ENCODE assay signal across 1 cellular context in the genomic region with DNA sequence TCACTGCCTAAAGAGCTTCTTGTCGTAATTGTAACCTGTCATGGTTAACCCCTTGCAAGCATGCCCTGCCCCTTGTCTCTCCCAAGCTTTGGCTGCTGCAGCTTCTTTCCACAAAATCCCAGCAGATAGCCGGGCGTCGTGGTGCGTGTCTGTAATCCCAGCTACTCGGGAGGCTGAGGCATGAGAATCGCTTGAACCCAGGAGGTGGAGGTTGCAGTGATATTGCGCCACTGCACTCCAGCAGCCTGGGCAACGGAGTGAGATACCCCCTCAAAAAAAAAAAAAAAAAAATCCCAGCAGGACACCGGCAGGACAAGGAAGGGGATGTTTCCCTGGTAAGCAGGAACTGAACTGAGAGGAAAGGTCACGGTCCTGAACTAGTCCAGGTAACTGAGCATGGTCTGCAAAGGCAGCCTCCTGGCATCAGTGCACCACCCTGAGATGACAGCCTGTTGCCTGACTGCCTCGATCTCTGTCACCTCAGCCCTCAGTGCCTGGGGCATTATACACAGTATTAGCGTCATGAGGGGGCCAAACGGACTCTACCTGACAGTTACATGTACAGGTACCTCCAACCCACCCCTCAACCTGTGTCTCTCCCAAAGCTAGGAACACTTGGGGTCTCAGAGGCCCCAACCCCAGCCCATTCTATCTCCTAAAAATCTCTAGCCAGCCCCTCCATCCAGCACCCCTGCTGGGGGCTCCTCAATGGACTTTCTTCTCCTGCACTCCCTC.
TF ChIP-seq lines count a peak whose summit lies in the region.

No MANE protein-coding gene starts in this region.

TF ChIP-seq in HepG2, 621 proteins besides CTCF, POLR2A, EP300 and RAD21 (continues in another document):
- TF ChIP-seq PAX8 (CRISPR knock-in tag; IDR thresholded peaks at IDR 0.05; ENCODE audit: borderline replicate concordance) = 0 out of 2 replicates have a peak, but pooled peaks have one; percentile 65
- TF ChIP-seq, protein P1, sequence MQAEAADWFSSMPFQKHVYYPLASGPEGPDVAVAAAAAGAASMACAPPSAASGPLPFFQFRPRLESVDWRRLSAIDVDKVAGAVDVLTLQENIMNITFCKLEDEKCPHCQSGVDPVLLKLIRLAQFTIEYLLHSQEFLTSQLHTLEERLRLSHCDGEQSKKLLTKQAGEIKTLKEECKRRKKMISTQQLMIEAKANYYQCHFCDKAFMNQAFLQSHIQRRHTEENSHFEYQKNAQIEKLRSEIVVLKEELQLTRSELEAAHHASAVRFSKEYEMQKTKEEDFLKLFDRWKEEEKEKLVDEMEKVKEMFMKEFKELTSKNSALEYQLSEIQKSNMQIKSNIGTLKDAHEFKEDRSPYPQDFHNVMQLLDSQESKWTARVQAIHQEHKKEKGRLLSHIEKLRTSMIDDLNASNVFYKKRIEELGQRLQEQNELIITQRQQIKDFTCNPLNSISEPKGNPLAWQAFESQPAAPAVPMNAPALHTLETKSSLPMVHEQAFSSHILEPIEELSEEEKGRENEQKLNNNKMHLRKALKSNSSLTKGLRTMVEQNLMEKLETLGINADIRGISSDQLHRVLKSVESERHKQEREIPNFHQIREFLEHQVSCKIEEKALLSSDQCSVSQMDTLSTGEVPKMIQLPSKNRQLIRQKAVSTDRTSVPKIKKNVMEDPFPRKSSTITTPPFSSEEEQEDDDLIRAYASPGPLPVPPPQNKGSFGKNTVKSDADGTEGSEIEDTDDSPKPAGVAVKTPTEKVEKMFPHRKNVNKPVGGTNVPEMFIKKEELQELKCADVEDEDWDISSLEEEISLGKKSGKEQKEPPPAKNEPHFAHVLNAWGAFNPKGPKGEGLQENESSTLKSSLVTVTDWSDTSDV (CRISPR knock-in tag; IDR thresholded peaks at IDR 0.05) = no peak
- peak; percentile 28; the same call in 1 of the 2 replicates for TF ChIP-seq ZNF556 (CRISPR knock-in tag; IDR thresholded peaks at IDR 0.05; ENCODE audit: borderline replicate concordance)
- TF ChIP-seq NFKB2 (CRISPR knock-in tag; IDR thresholded peaks at IDR 0.05; ENCODE audit: borderline replicate concordance) = peak; percentile 26; the same call in 1 of the 2 replicates
- TF ChIP-seq, protein P2, sequence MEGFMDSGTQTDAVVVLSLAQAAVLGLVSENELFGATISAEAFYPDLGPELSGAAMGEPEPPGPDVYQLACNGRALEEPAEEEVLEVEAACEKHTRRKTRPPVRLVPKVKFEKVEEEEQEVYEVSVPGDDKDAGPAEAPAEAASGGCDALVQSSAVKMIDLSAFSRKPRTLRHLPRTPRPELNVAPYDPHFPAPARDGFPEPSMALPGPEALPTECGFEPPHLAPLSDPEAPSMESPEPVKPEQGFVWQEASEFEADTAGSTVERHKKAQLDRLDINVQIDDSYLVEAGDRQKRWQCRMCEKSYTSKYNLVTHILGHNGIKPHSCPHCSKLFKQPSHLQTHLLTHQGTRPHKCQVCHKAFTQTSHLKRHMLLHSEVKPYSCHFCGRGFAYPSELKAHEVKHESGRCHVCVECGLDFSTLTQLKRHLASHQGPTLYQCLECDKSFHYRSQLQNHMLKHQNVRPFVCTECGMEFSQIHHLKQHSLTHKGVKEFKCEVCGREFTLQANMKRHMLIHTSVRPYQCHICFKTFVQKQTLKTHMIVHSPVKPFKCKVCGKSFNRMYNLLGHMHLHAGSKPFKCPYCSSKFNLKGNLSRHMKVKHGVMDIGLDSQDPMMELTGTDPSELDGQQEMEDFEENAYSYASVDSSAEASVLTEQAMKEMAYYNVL (CRISPR knock-in tag; IDR thresholded peaks at IDR 0.05; ENCODE audit: borderline replicate concordance) = peak; percentile 43; the same call in 1 of the 2 replicates
- TF ChIP-seq, protein P3, sequence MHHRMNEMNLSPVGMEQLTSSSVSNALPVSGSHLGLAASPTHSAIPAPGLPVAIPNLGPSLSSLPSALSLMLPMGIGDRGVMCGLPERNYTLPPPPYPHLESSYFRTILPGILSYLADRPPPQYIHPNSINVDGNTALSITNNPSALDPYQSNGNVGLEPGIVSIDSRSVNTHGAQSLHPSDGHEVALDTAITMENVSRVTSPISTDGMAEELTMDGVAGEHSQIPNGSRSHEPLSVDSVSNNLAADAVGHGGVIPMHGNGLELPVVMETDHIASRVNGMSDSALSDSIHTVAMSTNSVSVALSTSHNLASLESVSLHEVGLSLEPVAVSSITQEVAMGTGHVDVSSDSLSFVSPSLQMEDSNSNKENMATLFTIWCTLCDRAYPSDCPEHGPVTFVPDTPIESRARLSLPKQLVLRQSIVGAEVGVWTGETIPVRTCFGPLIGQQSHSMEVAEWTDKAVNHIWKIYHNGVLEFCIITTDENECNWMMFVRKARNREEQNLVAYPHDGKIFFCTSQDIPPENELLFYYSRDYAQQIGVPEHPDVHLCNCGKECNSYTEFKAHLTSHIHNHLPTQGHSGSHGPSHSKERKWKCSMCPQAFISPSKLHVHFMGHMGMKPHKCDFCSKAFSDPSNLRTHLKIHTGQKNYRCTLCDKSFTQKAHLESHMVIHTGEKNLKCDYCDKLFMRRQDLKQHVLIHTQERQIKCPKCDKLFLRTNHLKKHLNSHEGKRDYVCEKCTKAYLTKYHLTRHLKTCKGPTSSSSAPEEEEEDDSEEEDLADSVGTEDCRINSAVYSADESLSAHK (CRISPR knock-in tag; IDR thresholded peaks at IDR 0.05; ENCODE audit: borderline replicate concordance) = no peak
- TF ChIP-seq ZNF282 (IDR thresholded peaks at IDR 0.05; ENCODE audit: partially characterized antibody) = no peak
- 0 out of 2 replicates have a peak, but pooled peaks have one; percentile 21 for TF ChIP-seq ZNF292 (CRISPR knock-in tag; IDR thresholded peaks at IDR 0.05; ENCODE audit: borderline replicate concordance, low read depth)
- no peak for TF ChIP-seq RBAK (CRISPR knock-in tag; IDR thresholded peaks at IDR 0.05)
- no peak for TF ChIP-seq GABPB1 (CRISPR knock-in tag; IDR thresholded peaks at IDR 0.05)
- 0 out of 2 replicates have a peak, but pooled peaks have one; percentile 14 for TF ChIP-seq ZNF430 (CRISPR knock-in tag; IDR thresholded peaks at IDR 0.05)
- TF ChIP-seq, protein P4, sequence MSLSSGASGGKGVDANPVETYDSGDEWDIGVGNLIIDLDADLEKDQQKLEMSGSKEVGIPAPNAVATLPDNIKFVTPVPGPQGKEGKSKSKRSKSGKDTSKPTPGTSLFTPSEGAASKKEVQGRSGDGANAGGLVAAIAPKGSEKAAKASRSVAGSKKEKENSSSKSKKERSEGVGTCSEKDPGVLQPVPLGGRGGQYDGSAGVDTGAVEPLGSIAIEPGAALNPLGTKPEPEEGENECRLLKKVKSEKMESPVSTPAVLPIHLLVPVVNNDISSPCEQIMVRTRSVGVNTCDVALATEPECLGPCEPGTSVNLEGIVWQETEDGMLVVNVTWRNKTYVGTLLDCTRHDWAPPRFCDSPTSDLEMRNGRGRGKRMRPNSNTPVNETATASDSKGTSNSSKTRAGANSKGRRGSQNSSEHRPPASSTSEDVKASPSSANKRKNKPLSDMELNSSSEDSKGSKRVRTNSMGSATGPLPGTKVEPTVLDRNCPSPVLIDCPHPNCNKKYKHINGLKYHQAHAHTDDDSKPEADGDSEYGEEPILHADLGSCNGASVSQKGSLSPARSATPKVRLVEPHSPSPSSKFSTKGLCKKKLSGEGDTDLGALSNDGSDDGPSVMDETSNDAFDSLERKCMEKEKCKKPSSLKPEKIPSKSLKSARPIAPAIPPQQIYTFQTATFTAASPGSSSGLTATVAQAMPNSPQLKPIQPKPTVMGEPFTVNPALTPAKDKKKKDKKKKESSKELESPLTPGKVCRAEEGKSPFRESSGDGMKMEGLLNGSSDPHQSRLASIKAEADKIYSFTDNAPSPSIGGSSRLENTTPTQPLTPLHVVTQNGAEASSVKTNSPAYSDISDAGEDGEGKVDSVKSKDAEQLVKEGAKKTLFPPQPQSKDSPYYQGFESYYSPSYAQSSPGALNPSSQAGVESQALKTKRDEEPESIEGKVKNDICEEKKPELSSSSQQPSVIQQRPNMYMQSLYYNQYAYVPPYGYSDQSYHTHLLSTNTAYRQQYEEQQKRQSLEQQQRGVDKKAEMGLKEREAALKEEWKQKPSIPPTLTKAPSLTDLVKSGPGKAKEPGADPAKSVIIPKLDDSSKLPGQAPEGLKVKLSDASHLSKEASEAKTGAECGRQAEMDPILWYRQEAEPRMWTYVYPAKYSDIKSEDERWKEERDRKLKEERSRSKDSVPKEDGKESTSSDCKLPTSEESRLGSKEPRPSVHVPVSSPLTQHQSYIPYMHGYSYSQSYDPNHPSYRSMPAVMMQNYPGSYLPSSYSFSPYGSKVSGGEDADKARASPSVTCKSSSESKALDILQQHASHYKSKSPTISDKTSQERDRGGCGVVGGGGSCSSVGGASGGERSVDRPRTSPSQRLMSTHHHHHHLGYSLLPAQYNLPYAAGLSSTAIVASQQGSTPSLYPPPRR (CRISPR knock-in tag; IDR thresholded peaks at IDR 0.05; ENCODE audit: borderline replicate concordance) = peak; percentile 27; the same call in 1 of the 2 replicates
- TF ChIP-seq TBX3 (IDR thresholded peaks at IDR 0.05; ENCODE audit: borderline replicate concordance) = no peak
- TF ChIP-seq PPARG (CRISPR knock-in tag; conservative IDR thresholded peaks at IDR 0.05) = peak; percentile 65; the same call in 1 of the 2 replicates
- TF ChIP-seq HDAC2 (CRISPR knock-in tag; IDR thresholded peaks at IDR 0.05) = no peak
- TF ChIP-seq ZFP41 (CRISPR knock-in tag; IDR thresholded peaks at IDR 0.05; ENCODE audit: borderline replicate concordance) = no peak
- no peak for TF ChIP-seq ATAD3A (CRISPR knock-in tag; IDR thresholded peaks at IDR 0.05)
- TF ChIP-seq NFATC3 (CRISPR knock-in tag; IDR thresholded peaks at IDR 0.05) = no peak
- peak; percentile 29; the same call in 1 of the 2 replicates for TF ChIP-seq ZNF777 (CRISPR knock-in tag; IDR thresholded peaks at IDR 0.05)
- TF ChIP-seq, protein P5, sequence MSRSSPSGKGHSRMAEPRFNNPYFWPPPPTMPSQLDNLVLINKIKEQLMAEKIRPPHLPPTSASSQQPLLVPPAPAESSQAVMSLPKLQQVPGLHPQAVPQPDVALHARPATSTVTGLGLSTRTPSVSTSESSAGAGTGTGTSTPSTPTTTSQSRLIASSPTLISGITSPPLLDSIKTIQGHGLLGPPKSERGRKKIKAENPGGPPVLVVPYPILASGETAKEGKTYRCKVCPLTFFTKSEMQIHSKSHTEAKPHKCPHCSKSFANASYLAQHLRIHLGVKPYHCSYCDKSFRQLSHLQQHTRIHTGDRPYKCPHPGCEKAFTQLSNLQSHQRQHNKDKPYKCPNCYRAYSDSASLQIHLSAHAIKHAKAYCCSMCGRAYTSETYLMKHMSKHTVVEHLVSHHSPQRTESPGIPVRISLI (CRISPR knock-in tag; IDR thresholded peaks at IDR 0.05; ENCODE audit: borderline replicate concordance) = peak; percentile 79; the same call in 1 of the 2 replicates
- TF ChIP-seq ATF1 (CRISPR knock-in tag; IDR thresholded peaks at IDR 0.05) = no peak
- no peak for TF ChIP-seq ZNF274 (CRISPR knock-in tag; IDR thresholded peaks at IDR 0.05)
- TF ChIP-seq ZNF570 (CRISPR knock-in tag; IDR thresholded peaks at IDR 0.05; ENCODE audit: borderline replicate concordance) = no peak
- peak; percentile 57 for TF ChIP-seq TEAD3 (CRISPR knock-in tag; optimal IDR thresholded peaks at IDR 0.05; ENCODE audit: borderline replicate concordance)
- no peak for TF ChIP-seq TCF7 (IDR thresholded peaks at IDR 0.05; ENCODE audit: low read depth)
- 0 out of 2 replicates have a peak, but pooled peaks have one; percentile 38 for TF ChIP-seq ZNF782 (CRISPR knock-in tag; IDR thresholded peaks at IDR 0.05; ENCODE audit: borderline replicate concordance)
- TF ChIP-seq, protein P6, sequence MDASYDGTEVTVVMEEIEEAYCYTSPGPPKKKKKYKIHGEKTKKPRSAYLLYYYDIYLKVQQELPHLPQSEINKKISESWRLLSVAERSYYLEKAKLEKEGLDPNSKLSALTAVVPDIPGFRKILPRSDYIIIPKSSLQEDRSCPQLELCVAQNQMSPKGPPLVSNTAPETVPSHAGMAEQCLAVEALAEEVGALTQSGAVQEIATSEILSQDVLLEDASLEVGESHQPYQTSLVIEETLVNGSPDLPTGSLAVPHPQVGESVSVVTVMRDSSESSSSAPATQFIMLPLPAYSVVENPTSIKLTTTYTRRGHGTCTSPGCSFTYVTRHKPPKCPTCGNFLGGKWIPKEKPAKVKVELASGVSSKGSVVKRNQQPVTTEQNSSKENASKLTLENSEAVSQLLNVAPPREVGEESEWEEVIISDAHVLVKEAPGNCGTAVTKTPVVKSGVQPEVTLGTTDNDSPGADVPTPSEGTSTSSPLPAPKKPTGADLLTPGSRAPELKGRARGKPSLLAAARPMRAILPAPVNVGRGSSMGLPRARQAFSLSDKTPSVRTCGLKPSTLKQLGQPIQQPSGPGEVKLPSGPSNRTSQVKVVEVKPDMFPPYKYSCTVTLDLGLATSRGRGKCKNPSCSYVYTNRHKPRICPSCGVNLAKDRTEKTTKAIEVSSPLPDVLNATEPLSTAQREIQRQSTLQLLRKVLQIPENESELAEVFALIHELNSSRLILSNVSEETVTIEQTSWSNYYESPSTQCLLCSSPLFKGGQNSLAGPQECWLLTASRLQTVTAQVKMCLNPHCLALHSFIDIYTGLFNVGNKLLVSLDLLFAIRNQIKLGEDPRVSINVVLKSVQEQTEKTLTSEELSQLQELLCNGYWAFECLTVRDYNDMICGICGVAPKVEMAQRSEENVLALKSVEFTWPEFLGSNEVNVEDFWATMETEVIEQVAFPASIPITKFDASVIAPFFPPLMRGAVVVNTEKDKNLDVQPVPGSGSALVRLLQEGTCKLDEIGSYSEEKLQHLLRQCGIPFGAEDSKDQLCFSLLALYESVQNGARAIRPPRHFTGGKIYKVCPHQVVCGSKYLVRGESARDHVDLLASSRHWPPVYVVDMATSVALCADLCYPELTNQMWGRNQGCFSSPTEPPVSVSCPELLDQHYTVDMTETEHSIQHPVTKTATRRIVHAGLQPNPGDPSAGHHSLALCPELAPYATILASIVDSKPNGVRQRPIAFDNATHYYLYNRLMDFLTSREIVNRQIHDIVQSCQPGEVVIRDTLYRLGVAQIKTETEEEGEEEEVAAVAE (CRISPR knock-in tag; IDR thresholded peaks at IDR 0.05; ENCODE audit: borderline replicate concordance) = no peak
- 0 out of 2 replicates have a peak, but pooled peaks have one; percentile 5 for TF ChIP-seq DPF2 (CRISPR knock-in tag; IDR thresholded peaks at IDR 0.05; ENCODE audit: borderline replicate concordance, low read depth)
- TF ChIP-seq FOXP1 (IDR thresholded peaks at IDR 0.05) = no peak
- no peak for TF ChIP-seq FOXP1 (CRISPR knock-in tag; IDR thresholded peaks at IDR 0.05)
- no peak for TF ChIP-seq KDM2A (CRISPR knock-in tag; IDR thresholded peaks at IDR 0.05; ENCODE audit: borderline replicate concordance, low read depth)
- TF ChIP-seq KLF6 (CRISPR knock-in tag; IDR thresholded peaks at IDR 0.05) = no peak
- TF ChIP-seq, protein P7, sequence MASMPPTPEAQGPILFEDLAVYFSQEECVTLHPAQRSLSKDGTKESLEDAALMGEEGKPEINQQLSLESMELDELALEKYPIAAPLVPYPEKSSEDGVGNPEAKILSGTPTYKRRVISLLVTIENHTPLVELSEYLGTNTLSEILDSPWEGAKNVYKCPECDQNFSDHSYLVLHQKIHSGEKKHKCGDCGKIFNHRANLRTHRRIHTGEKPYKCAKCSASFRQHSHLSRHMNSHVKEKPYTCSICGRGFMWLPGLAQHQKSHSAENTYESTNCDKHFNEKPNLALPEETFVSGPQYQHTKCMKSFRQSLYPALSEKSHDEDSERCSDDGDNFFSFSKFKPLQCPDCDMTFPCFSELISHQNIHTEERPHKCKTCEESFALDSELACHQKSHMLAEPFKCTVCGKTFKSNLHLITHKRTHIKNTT (CRISPR knock-in tag; IDR thresholded peaks at IDR 0.05) = no peak
- TF ChIP-seq BRD4 (CRISPR knock-in tag; IDR thresholded peaks at IDR 0.05) = no peak
